In the genomic region with DNA sequence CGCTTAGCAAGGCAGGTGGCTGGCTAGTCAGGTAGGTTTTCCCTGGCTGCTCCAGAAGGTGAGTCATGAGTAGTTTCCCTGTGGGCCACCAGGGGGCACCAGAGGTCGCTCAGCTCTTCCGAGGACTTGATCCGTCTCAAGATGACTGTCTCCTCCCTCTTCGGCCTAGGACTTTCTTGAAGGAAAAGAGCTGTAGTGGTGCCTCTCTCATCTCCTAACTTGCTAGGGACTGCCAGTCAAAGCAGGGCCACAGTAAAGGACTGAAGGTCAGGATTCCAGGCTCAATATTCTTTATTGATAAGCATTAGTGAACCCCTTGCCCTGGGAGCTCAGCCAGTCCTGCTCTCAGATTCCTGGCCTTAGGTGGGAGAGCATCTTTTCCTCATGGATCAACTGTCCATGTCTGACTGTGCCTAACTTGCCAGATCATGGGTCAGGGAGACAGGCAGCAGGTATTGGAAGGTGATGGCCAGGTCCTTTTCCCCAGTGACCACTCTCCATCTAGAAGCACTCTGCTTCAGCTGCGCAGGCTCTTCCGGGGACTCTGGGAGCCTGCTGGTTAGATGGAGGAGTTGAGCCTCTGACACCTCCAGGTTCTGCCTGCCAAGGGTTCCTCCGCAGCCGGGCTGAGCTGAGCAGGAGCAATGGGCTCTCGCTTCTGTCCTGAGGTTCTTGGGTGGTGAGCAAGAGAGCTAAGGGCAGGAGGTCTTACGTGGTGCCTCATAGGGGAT, we compare ENCODE assay signal across 8 cellular contexts. TPM values are rescaled to one million over a fixed set of nuclear protein-coding genes. Genes with fewer than 3 reads are reported as not detected.
DNase-seq lines count a peak whose midpoint lies in the region; ATAC-seq lines count a peak whose summit lies in the region.

No MANE protein-coding gene starts in this region.

- H2BK15ac ChIP-seq in mesendoderm (replicated peaks; ENCODE audit: low read depth), result no peak overlapping the region

- H3K9me2 ChIP-seq in GM23248 (ENCODE audit: insufficient read depth), result no peaks in the 10 kb centered on the region

- no peaks in the 10 kb centered on the region for H3K79me1 ChIP-seq in mesendoderm (ENCODE audit: low read length)

- H3K4me3 Mint-ChIP-seq in activated CD4-positive, alpha-beta memory T cell treated with anti-CD3 and anti-CD28 coated beads for 36 hours, result peak overlapping the region; percentile 55
- peak overlapping the region; percentile 88 to 96 for H3K4me3 Mint-ChIP-seq in stimulated activated naive B cell treated with anti-CD40 and anti-IgM and Interleukin-4, amounts not matched to agents 10 μg/mL and 1 μg/mL and 100 μg/mL, for 72 hours

- H3K9ac ChIP-seq in GM23248 (peak overlapping the region; percentile 15; the same call in 1 of the 2 replicates), mesendoderm (ENCODE audit: low read length) (no peak overlapping the region)

- H2AFZ ChIP-seq in GM23248, result no peak overlapping the region

- no peak overlapping the region for H4K8ac ChIP-seq in mesendoderm (ENCODE audit: low read depth, low read length)

- ATAC-seq in stimulated activated naive B cell treated with anti-CD40 and anti-IgM and Interleukin-4, amounts not matched to agents 10 μg/mL and 1 μg/mL and 100 μg/mL, for 72 hours (replicated peaks), result no peak
- no peak for ATAC-seq in HG03521 (IDR thresholded peaks at IDR 0.05; ENCODE audit: unreplicated experiment)

- peak overlapping the region; percentile 21 for H3K4me2 ChIP-seq in GM23248 (ENCODE audit: unreplicated experiment)
- H3K4me2 ChIP-seq in mesendoderm (ENCODE audit: low read length), result no peak overlapping the region

- peaks cover 64% of the 10 kb centered on the region for H3F3A ChIP-seq in GM23248 (ENCODE audit: insufficient read depth)

- H3K27me3 ChIP-seq in GM23248 (replicated peaks; ENCODE audit: insufficient read depth) (no peaks in the 10 kb centered on the region), mesendoderm (ENCODE audit: insufficient read depth, low read length, poor library complexity) (no peaks in the 10 kb centered on the region)

- H3K23ac ChIP-seq in mesendoderm (ENCODE audit: low read length), result no peak overlapping the region

- H4K5ac ChIP-seq in mesendoderm (ENCODE audit: low read length), result no peak overlapping the region

- 55% methylated on average over 11 of the region's 11 CpGs for WGBS in GM23248 (ENCODE audit: low coverage in 1 of 2, low lambda C conversion rate in 2 of 2, missing lambda C conversion rate in 2 of 2), 2 experiments
- WGBS in mesendoderm (ENCODE audit: extremely low coverage, insufficient coverage, low lambda C conversion rate), result no CpG with 5 or more reads among the region's 11 CpGs

- H3K4me3 ChIP-seq in GM23248 (no peak overlapping the region), mesendoderm (ENCODE audit: low read length) (no peak overlapping the region)

- H3K4me1 ChIP-seq in GM23248 (ENCODE audit: insufficient read depth), result peaks cover 47% of the 10 kb centered on the region
- peaks cover 9% of the 10 kb centered on the region for H3K4me1 ChIP-seq in mesendoderm (ENCODE audit: control insufficient read depth, low read depth, low read length)

- H3K18ac ChIP-seq in mesendoderm (ENCODE audit: low read length), result no peak overlapping the region

- no peak overlapping the region for H2BK5ac ChIP-seq in mesendoderm (ENCODE audit: low read length)

- H3K4me1 Mint-ChIP-seq in activated CD4-positive, alpha-beta memory T cell treated with anti-CD3 and anti-CD28 coated beads for 36 hours (ENCODE audit: low read depth), result peaks cover 51% of the 10 kb centered on the region
- H3K4me1 Mint-ChIP-seq in stimulated activated naive B cell treated with anti-CD40 and anti-IgM and Interleukin-4, amounts not matched to agents 10 μg/mL and 1 μg/mL and 100 μg/mL, for 72 hours, result peaks cover 68 to 77% of the 10 kb centered on the region in 2 donors

- H3K9me3 Mint-ChIP-seq in activated CD4-positive, alpha-beta memory T cell treated with anti-CD3 and anti-CD28 coated beads for 36 hours, result no peaks in the 10 kb centered on the region
- H3K9me3 Mint-ChIP-seq in stimulated activated naive B cell treated with anti-CD40 and anti-IgM and Interleukin-4, amounts not matched to agents 10 μg/mL and 1 μg/mL and 100 μg/mL, for 72 hours, result no peaks in the 10 kb centered on the region

- no peak overlapping the region for H2BK120ac ChIP-seq in mesendoderm (ENCODE audit: low read depth, low read length)

- no peaks in the 10 kb centered on the region for H3K27me3 Mint-ChIP-seq in activated CD4-positive, alpha-beta memory T cell treated with anti-CD3 and anti-CD28 coated beads for 36 hours
- H3K27me3 Mint-ChIP-seq in stimulated activated naive B cell treated with anti-CD40 and anti-IgM and Interleukin-4, amounts not matched to agents 10 μg/mL and 1 μg/mL and 100 μg/mL, for 72 hours, result no peaks in the 10 kb centered on the region

- intact Hi-C loops in activated CD4-positive, alpha-beta memory T cell treated with anti-CD3 and anti-CD28 coated beads for 36 hours (cut with micrococcal nuclease), result loop anchor here (1.0 to 10.0 kb wide), 3 partner anchors 31 to 397 kb away; partner anchors contain the start of gene PC

- peak overlapping the region; percentile 76 for H3K27ac Mint-ChIP-seq in activated CD4-positive, alpha-beta memory T cell treated with anti-CD3 and anti-CD28 coated beads for 36 hours
- H3K27ac Mint-ChIP-seq in stimulated activated naive B cell treated with anti-CD40 and anti-IgM and Interleukin-4, amounts not matched to agents 10 μg/mL and 1 μg/mL and 100 μg/mL, for 72 hours, result peak overlapping the region; percentile 82

- no peak overlapping the region for H2AK5ac ChIP-seq in mesendoderm (ENCODE audit: low read length)

- H4K20me1 ChIP-seq in GM23248 (ENCODE audit: insufficient read depth), result no peaks in the 10 kb centered on the region

- H3K27ac ChIP-seq in GM23248, result peak overlapping the region; percentile 97
- no peak overlapping the region for H3K27ac ChIP-seq in mesendoderm (ENCODE audit: low read depth, low read length)

- H3K56ac ChIP-seq in mesendoderm (ENCODE audit: low read length), result no peak overlapping the region

- CTCF ChIA-PET in activated CD4-positive, alpha-beta memory T cell treated with anti-CD3 and anti-CD28 coated beads for 36 hours (lab: Charles Lee), result interaction anchor here (0.7 to 16.1 kb wide), 43 partner anchors 9 to 303 kb away, joined by 3 to 995 read pairs (median 5); partner anchors contain the start of genes AIP, CLCF1, PPP1CA and RAD9A

- H3K9me3 ChIP-seq in GM23248 (ENCODE audit: low read depth), result no peaks in the 10 kb centered on the region

- no peak overlapping the region for H3K4ac ChIP-seq in mesendoderm (ENCODE audit: low read depth, low read length)

- DNase-seq in AG08395 (ENCODE audit: low spot score), result peak; percentile 83
- DNase-seq in GM23248, result peak; percentile 85
- DNase-seq in NCI-H69 (lab: John Stamatoyannopoulos, UW), result peak; percentile 71
- peak; percentile 74 for DNase-seq in activated CD4-positive, alpha-beta memory T cell treated with anti-CD3 and anti-CD28 coated beads for 36 hours
- peak; percentile 50 for DNase-seq in effector CD4-positive, alpha-beta T cell
- DNase-seq in mesendoderm, result peak; percentile 87
- DNase-seq in stimulated activated naive B cell treated with anti-CD40 and anti-IgM and Interleukin-4, amounts not matched to agents 10 μg/mL and 1 μg/mL and 100 μg/mL, for 72 hours, result no peak

- H3K36me3 ChIP-seq in GM23248 (ENCODE audit: low read depth) (no peaks in the 10 kb centered on the region), mesendoderm (ENCODE audit: control insufficient read depth, insufficient read depth, low read length) (no peaks in the 10 kb centered on the region)

- POLR2A ChIA-PET in activated CD4-positive, alpha-beta memory T cell treated with anti-CD3 and anti-CD28 coated beads for 36 hours (lab: Charles Lee), result interaction anchor here (0.8 to 1.3 kb wide), 2 partner anchors 31 to 117 kb away, joined by 3 read pairs; no protein-coding TSS in a partner anchor

- in situ Hi-C loops in GM23248 (cut with MboI), result no loop called here

- no peaks in the 10 kb centered on the region for H3K36me3 Mint-ChIP-seq in activated CD4-positive, alpha-beta memory T cell treated with anti-CD3 and anti-CD28 coated beads for 36 hours
- H3K36me3 Mint-ChIP-seq in stimulated activated naive B cell treated with anti-CD40 and anti-IgM and Interleukin-4, amounts not matched to agents 10 μg/mL and 1 μg/mL and 100 μg/mL, for 72 hours, result peaks cover 15 to 24% of the 10 kb centered on the region in 2 donors

- peaks cover 17% of the 10 kb centered on the region for H3K79me2 ChIP-seq in GM23248 (ENCODE audit: insufficient read depth)
- no peaks in the 10 kb centered on the region for H3K79me2 ChIP-seq in mesendoderm (ENCODE audit: control insufficient read depth, insufficient read depth, low read length)

RNA-seq across cellular contexts. Expression of gene POLD4, which starts 1.9 kb away (rescaled TPM):
- total RNA-seq in GM23248 (2014; rRNA removed; shearing (Covaris generic)), result 86.6 and 109 TPM in 2 replicates
- polyA plus RNA-seq in GM23248 (2016; fragmentation: Nextera tagmentation; extraction: Ambion mirVana), result 121 and 136 TPM in 2 replicates
- 10 to 100 TPM; 62.0 to 67.4 TPM for total RNA-seq in activated CD4-positive, alpha-beta memory T cell treated with anti-CD3 and anti-CD28 coated beads for 36 hours
- 16.0 TPM for polyA plus RNA-seq in mesendoderm (2013, experiment 1 of 2)
- 16.4 TPM for polyA plus RNA-seq in mesendoderm (2013, experiment 2 of 2)

RNA-seq across cellular contexts. Expression of gene CLCF1, which starts 22.0 kb away (rescaled TPM):
- 33.0 and 39.1 TPM in 2 replicates for total RNA-seq in GM23248 (2014; rRNA removed; shearing (Covaris generic))
- 20.0 and 21.1 TPM in 2 replicates for polyA plus RNA-seq in GM23248 (2016; fragmentation: Nextera tagmentation; extraction: Ambion mirVana)
- total RNA-seq in activated CD4-positive, alpha-beta memory T cell treated with anti-CD3 and anti-CD28 coated beads for 36 hours, result under 1 TPM; 0.39 to 0.45 TPM
- 1.3 TPM for polyA plus RNA-seq in mesendoderm (2013, experiment 1 of 2)
- 1.2 TPM for polyA plus RNA-seq in mesendoderm (2013, experiment 2 of 2)

RNA-seq across cellular contexts. Expression of gene RAD9A, which starts 40.3 kb away (rescaled TPM):
- total RNA-seq in GM23248 (2014; rRNA removed; shearing (Covaris generic)), result 0.51 and 4.6 TPM in 2 replicates
- 3.9 and 5.7 TPM in 2 replicates for polyA plus RNA-seq in GM23248 (2016; fragmentation: Nextera tagmentation; extraction: Ambion mirVana)
- 10 to 100 TPM; 31.0 to 39.1 TPM for total RNA-seq in activated CD4-positive, alpha-beta memory T cell treated with anti-CD3 and anti-CD28 coated beads for 36 hours
- polyA plus RNA-seq in mesendoderm (2013, experiment 1 of 2), result 16.4 TPM
- 14.7 TPM for polyA plus RNA-seq in mesendoderm (2013, experiment 2 of 2)

RNA-seq across cellular contexts. Expression of gene SSH3, which starts 48.1 kb away (rescaled TPM):
- total RNA-seq in GM23248 (2014; rRNA removed; shearing (Covaris generic)), result 20.1 and 41.6 TPM in 2 replicates
- 25.2 and 26.4 TPM in 2 replicates for polyA plus RNA-seq in GM23248 (2016; fragmentation: Nextera tagmentation; extraction: Ambion mirVana)
- 10 to 100 TPM; 14.9 to 19.4 TPM for total RNA-seq in activated CD4-positive, alpha-beta memory T cell treated with anti-CD3 and anti-CD28 coated beads for 36 hours
- 27.4 TPM for polyA plus RNA-seq in mesendoderm (2013, experiment 1 of 2)
- polyA plus RNA-seq in mesendoderm (2013, experiment 2 of 2), result 28.5 TPM

RNA-seq across cellular contexts. Expression of gene PPP1CA, which starts 50.2 kb away (rescaled TPM):
- 140 and 172 TPM in 2 replicates for total RNA-seq in GM23248 (2014; rRNA removed; shearing (Covaris generic))
- polyA plus RNA-seq in GM23248 (2016; fragmentation: Nextera tagmentation; extraction: Ambion mirVana), result 207 and 222 TPM in 2 replicates
- total RNA-seq in activated CD4-positive, alpha-beta memory T cell treated with anti-CD3 and anti-CD28 coated beads for 36 hours, result 100 to 1,000 TPM; 261 to 267 TPM
- 216 TPM for polyA plus RNA-seq in mesendoderm (2013, experiment 1 of 2)
- 212 TPM for polyA plus RNA-seq in mesendoderm (2013, experiment 2 of 2)

Comparison
In these comparisons a context has a peak if more than half of its experiments do, and no peak if none do; other contexts are left out.
1. RNA of gene CLCF1, which starts 22.0 kb away (total RNA-seq): 33.0 to 39.1 TPM in GM23248; 0.39 to 0.45 TPM in activated CD4-positive, alpha-beta memory T cell treated with anti-CD3 and anti-CD28 coated beads for 36 hours; every median in the first group is over 10 times any median in the second.